8 cellular contexts compared by ENCODE assay signal in the genomic region with DNA sequence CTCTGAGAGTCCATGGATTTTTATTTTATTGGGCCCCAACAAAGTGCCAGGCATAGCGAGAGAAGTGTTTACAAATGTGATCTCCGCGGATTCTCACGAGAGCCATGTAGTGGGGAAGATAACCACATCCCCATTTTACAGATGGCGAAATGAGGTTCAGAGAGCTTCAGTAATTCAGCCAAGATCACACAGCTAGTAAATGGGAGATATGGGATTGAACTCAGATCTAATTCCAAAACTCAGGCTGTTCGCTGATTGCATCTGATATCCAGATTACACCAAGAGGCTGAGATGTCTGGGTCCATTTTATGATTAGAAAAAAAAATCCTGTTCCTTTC. TPM values are rescaled to one million over a fixed set of nuclear protein-coding genes. Genes with fewer than 3 reads are reported as not detected.
DNase-seq lines count a peak whose midpoint lies in the region; ATAC-seq and TF ChIP-seq lines count a peak whose summit lies in the region.

No MANE protein-coding gene starts in this region.

- BruUV-seq in Panc1 (replicated peaks; lab: Mats Ljungman, UMichigan): no TSS peak

- POLR2A ChIA-PET in Panc1 (lab: Charles Lee): interaction anchor here (0.7 kb wide), 2 partner anchors 51 to 151 kb away, joined by 3 to 6 read pairs; no protein-coding TSS in a partner anchor

- H3K27me3 ChIP-seq in Panc1 (ENCODE audit: control insufficient read depth, insufficient read depth, low read length): no peaks in the 10 kb centered on the region

- H3K4me3 Mint-ChIP-seq in progenitor cell of endocrine pancreas (ENCODE audit: low read depth): peak overlapping the region; percentile 89

- DNase-seq in Panc1 (ENCODE audit: low read depth, low spot score): no peak
- DNase-seq in epithelial cell of proximal tubule (ENCODE audit: low read depth): no peak
- DNase-seq in progenitor cell of endocrine pancreas (ENCODE audit: low spot score, unreplicated experiment): no peak
- DNase-seq in SHP77 treated with DMSO at 0.1 percent for 48 hours (lab: John Stamatoyannopoulos, UW): no peak
- no peak for DNase-seq in retina

- in situ Hi-C loops in Panc1 (cut with HindIII; ENCODE audit: low pct_unique_long_range_greater_than_20kb, low sequenced_read_pairs): no loop called here

- H3K9me3 ChIP-seq in Panc1 (ENCODE audit: control insufficient read depth, insufficient read depth, low read depth, low read length): no peaks in the 10 kb centered on the region

- no peaks in the 10 kb centered on the region for H3K9me3 Mint-ChIP-seq in progenitor cell of endocrine pancreas (ENCODE audit: low read depth)

- H3K36me3 ChIP-seq in Panc1 (ENCODE audit: control insufficient read depth, insufficient read depth, low read length): no peaks in the 10 kb centered on the region

- CTCF ChIA-PET in Panc1 (lab: Charles Lee): no interaction called here

- H3K4me3 ChIP-seq in Panc1 (ENCODE audit: low read depth in 2 of 2, low read length in 2 of 2) (peak overlapping the region; percentile 87 to 93), epithelial cell of proximal tubule (ENCODE audit: low read depth, low read length) (peak overlapping the region; percentile 74)

- no peak for TF ChIP-seq CTCF in Panc1 (IDR thresholded peaks at IDR 0.05)
- no peak for TF ChIP-seq CTCF in epithelial cell of proximal tubule (conservative IDR thresholded peaks at IDR 0.05; ENCODE audit: low read depth, low read length)
- TF ChIP-seq CTCF in progenitor cell of endocrine pancreas (IDR thresholded peaks at IDR 0.05; ENCODE audit: unreplicated experiment): no peak

- no peak overlapping the region for H3K27ac Mint-ChIP-seq in progenitor cell of endocrine pancreas

- peaks cover 5% of the 10 kb centered on the region for H3K4me1 Mint-ChIP-seq in progenitor cell of endocrine pancreas (ENCODE audit: low read depth)

- H3K27ac ChIP-seq in Panc1 (ENCODE audit: low read length): peak overlapping the region; percentile 74

- H3K36me3 Mint-ChIP-seq in progenitor cell of endocrine pancreas (ENCODE audit: insufficient read depth): no peaks in the 10 kb centered on the region

- peaks cover 24% of the 10 kb centered on the region for H3K4me1 ChIP-seq in Panc1 (ENCODE audit: control insufficient read depth, insufficient read depth, low read length)

- ATAC-seq in GM19035 (IDR thresholded peaks at IDR 0.05; ENCODE audit: unreplicated experiment): peak; percentile 5
- ATAC-seq in Panc1: no peak; the same call in 1 of the 2 replicates
- no peak for ATAC-seq in HG02870 (IDR thresholded peaks at IDR 0.05; ENCODE audit: unreplicated experiment)
- no peak for ATAC-seq in GM18511 (IDR thresholded peaks at IDR 0.05; ENCODE audit: unreplicated experiment)

- peaks cover 63% of the 10 kb centered on the region for H3K27me3 Mint-ChIP-seq in progenitor cell of endocrine pancreas

- intact Hi-C loops in Panc1 (cut with micrococcal nuclease; ENCODE audit: unreplicated experiment): no loop called here

RNA-seq across cellular contexts. Expression of a gene that starts 1.3 kb away (rescaled TPM):
- total RNA-seq in Panc1 (2021; ENCODE audit: unreplicated experiment): 8.1 TPM
- polyA plus RNA-seq in Panc1 (2012; ENCODE audit: insufficient read length): 4.9 TPM
- 28.7 and 52.5 TPM in 2 replicates for total RNA-seq in epithelial cell of proximal tubule
- 1.9 and 2.7 TPM in 2 replicates for total RNA-seq in progenitor cell of endocrine pancreas

RNA-seq across cellular contexts. Expression of a gene that starts 39.3 kb away (rescaled TPM):
- total RNA-seq in Panc1 (2021; ENCODE audit: unreplicated experiment) (4.7 TPM), epithelial cell of proximal tubule (10.5 and 42.4 TPM in 2 replicates), progenitor cell of endocrine pancreas (4.1 and 6.0 TPM in 2 replicates)
- polyA plus RNA-seq in Panc1 (2012; ENCODE audit: insufficient read length): 3.6 TPM
